Comparison of ENCODE assay signal across 1 cellular context in genomic region chr2:8934338-8934737, GRCh38.
TF ChIP-seq lines count a peak whose summit lies in the region.

No MANE protein-coding gene starts in this region.

TF ChIP-seq in K562, 482 proteins besides CTCF, POLR2A, EP300 and RAD21 (continued from another document and continues in another):
- TF ChIP-seq BMI1 (IDR thresholded peaks at IDR 0.05; ENCODE audit: low read length), result no peak
- peak; percentile 72 for TF ChIP-seq RFX1 (IDR thresholded peaks at IDR 0.05)
- TF ChIP-seq PTTG1 (tag; IDR thresholded peaks at IDR 0.05; ENCODE audit: low read depth), result no peak
- peak; percentile 58 for TF ChIP-seq FOSL1 (tag; conservative IDR thresholded peaks at IDR 0.05)
- TF ChIP-seq PML (IDR thresholded peaks at IDR 0.05; ENCODE audit: low read length), result no peak
- TF ChIP-seq STAT5B (CRISPR knock-in tag; IDR thresholded peaks at IDR 0.05), result no peak
- TF ChIP-seq BRF1 (IDR thresholded peaks at IDR 0.05; ENCODE audit: borderline replicate concordance, extremely low read depth, insufficient read length), result no peak
- no peak for TF ChIP-seq ZBTB2 (IDR thresholded peaks at IDR 0.05)
- TF ChIP-seq E2F8 (IDR thresholded peaks at IDR 0.05; ENCODE audit: low read depth, partially characterized antibody), result no peak
- TF ChIP-seq, protein P1, sequence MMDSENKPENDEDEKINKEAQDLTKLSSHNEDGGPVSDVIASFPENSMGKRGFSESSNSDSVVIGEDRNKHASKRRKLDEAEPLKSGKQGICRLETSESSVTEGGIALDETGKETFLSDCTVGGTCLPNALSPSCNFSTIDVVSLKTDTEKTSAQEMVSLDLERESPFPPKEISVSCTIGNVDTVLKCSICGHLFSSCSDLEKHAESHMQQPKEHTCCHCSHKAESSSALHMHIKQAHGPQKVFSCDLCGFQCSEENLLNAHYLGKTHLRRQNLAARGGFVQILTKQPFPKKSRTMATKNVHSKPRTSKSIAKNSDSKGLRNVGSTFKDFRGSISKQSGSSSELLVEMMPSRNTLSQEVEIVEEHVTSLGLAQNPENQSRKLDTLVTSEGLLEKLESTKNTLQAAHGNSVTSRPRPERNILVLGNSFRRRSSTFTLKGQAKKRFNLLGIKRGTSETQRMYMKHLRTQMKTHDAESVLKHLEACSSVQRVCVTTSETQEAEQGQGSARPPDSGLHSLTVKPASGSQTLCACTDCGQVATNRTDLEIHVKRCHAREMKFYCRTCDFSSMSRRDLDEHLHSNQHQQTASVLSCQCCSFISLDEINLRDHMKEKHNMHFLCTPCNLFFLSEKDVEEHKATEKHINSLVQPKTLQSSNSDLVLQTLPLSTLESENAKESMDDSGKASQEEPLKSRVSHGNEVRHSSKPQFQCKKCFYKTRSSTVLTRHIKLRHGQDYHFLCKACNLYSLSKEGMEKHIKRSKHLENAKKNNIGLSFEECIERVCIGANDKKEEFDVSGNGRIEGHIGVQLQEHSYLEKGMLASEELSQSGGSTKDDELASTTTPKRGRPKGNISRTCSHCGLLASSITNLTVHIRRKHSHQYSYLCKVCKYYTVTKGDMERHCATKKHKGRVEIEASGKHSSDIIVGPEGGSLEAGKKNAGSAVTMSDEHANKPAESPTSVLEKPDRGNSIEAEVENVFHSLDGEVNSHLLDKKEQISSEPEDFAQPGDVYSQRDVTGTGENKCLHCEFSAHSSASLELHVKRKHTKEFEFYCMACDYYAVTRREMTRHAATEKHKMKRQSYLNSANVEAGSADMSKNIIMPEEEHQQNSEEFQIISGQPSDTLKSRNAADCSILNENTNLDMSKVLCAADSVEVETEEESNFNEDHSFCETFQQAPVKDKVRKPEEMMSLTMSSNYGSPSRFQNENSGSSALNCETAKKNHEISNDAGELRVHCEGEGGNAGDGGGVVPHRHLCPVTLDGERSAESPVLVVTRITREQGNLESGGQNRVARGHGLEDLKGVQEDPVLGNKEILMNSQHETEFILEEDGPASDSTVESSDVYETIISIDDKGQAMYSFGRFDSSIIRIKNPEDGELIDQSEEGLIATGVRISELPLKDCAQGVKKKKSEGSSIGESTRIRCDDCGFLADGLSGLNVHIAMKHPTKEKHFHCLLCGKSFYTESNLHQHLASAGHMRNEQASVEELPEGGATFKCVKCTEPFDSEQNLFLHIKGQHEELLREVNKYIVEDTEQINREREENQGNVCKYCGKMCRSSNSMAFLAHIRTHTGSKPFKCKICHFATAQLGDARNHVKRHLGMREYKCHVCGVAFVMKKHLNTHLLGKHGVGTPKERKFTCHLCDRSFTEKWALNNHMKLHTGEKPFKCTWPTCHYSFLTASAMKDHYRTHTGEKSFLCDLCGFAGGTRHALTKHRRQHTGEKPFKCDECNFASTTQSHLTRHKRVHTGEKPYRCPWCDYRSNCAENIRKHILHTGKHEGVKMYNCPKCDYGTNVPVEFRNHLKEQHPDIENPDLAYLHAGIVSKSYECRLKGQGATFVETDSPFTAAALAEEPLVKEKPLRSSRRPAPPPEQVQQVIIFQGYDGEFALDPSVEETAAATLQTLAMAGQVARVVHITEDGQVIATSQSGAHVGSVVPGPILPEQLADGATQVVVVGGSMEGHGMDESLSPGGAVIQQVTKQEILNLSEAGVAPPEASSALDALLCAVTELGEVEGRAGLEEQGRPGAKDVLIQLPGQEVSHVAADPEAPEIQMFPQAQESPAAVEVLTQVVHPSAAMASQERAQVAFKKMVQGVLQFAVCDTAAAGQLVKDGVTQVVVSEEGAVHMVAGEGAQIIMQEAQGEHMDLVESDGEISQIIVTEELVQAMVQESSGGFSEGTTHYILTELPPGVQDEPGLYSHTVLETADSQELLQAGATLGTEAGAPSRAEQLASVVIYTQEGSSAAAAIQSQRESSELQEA (IDR thresholded peaks at IDR 0.05; ENCODE audit: low read depth), result no peak
- TF ChIP-seq PBX2 (CRISPR knock-in tag; IDR thresholded peaks at IDR 0.05; ENCODE audit: low read depth), result peak; percentile 49; the same call in 1 of the 2 replicates
- TF ChIP-seq PBX2 (tag; conservative IDR thresholded peaks at IDR 0.05; ENCODE audit: low read depth), result peak; percentile 80
- TF ChIP-seq TARDBP (IDR thresholded peaks at IDR 0.05), result no peak
- TF ChIP-seq, protein P2, sequence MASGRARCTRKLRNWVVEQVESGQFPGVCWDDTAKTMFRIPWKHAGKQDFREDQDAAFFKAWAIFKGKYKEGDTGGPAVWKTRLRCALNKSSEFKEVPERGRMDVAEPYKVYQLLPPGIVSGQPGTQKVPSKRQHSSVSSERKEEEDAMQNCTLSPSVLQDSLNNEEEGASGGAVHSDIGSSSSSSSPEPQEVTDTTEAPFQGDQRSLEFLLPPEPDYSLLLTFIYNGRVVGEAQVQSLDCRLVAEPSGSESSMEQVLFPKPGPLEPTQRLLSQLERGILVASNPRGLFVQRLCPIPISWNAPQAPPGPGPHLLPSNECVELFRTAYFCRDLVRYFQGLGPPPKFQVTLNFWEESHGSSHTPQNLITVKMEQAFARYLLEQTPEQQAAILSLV (tag; IDR thresholded peaks at IDR 0.05), result no peak
- TF ChIP-seq SRSF1 (IDR thresholded peaks at IDR 0.05; ENCODE audit: low read depth, low read length), result no peak
- no peak for TF ChIP-seq ZNF717 (CRISPR knock-in tag; IDR thresholded peaks at IDR 0.05)
- no peak for TF ChIP-seq JUND (IDR thresholded peaks at IDR 0.05; ENCODE audit: borderline replicate concordance, low read depth, low read length)
- 0 out of 3 replicates have a peak, but pooled peaks have one; percentile 26 for TF ChIP-seq JUND (tag; IDR thresholded peaks at IDR 0.05; ENCODE audit: borderline replicate concordance, low read depth, low read length)
- TF ChIP-seq, protein P3, sequence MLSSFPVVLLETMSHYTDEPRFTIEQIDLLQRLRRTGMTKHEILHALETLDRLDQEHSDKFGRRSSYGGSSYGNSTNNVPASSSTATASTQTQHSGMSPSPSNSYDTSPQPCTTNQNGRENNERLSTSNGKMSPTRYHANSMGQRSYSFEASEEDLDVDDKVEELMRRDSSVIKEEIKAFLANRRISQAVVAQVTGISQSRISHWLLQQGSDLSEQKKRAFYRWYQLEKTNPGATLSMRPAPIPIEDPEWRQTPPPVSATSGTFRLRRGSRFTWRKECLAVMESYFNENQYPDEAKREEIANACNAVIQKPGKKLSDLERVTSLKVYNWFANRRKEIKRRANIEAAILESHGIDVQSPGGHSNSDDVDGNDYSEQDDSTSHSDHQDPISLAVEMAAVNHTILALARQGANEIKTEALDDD (IDR thresholded peaks at IDR 0.05), result 0 out of 2 replicates have a peak, but pooled peaks have one; percentile 43
- no peak for TF ChIP-seq NR1H2 (CRISPR knock-in tag; IDR thresholded peaks at IDR 0.05)
- TF ChIP-seq RBM39 (optimal IDR thresholded peaks at IDR 0.05; ENCODE audit: low read depth, low read length), result no peak
- TF ChIP-seq ZNF143 (CRISPR knock-in tag; IDR thresholded peaks at IDR 0.05), result no peak
- TF ChIP-seq ZC3H11A (IDR thresholded peaks at IDR 0.05; ENCODE audit: low read depth, low read length), result no peak
- TF ChIP-seq ZNF696 (CRISPR knock-in tag; conservative IDR thresholded peaks at IDR 0.05), result no peak
- peak; percentile 47 for TF ChIP-seq TEAD4 (IDR thresholded peaks at IDR 0.05; ENCODE audit: low read length)
- TF ChIP-seq TEAD4 (CRISPR knock-in tag; IDR thresholded peaks at IDR 0.05; ENCODE audit: borderline replicate concordance), result no peak
- TF ChIP-seq BCOR (IDR thresholded peaks at IDR 0.05), result no peak
- no peak for TF ChIP-seq ZNF280B (CRISPR knock-in tag; IDR thresholded peaks at IDR 0.05)
- no peak for TF ChIP-seq ZNF124 (CRISPR knock-in tag; IDR thresholded peaks at IDR 0.05)
- no peak for TF ChIP-seq TAF15 (IDR thresholded peaks at IDR 0.05; ENCODE audit: low read depth, low read length)
- no peak for TF ChIP-seq NBN (IDR thresholded peaks at IDR 0.05; ENCODE audit: low read depth)
- TF ChIP-seq ARID1B (IDR thresholded peaks at IDR 0.05), result peak; percentile 54
